Comparison of ENCODE assay signal across 8 cellular contexts in the genomic region with DNA sequence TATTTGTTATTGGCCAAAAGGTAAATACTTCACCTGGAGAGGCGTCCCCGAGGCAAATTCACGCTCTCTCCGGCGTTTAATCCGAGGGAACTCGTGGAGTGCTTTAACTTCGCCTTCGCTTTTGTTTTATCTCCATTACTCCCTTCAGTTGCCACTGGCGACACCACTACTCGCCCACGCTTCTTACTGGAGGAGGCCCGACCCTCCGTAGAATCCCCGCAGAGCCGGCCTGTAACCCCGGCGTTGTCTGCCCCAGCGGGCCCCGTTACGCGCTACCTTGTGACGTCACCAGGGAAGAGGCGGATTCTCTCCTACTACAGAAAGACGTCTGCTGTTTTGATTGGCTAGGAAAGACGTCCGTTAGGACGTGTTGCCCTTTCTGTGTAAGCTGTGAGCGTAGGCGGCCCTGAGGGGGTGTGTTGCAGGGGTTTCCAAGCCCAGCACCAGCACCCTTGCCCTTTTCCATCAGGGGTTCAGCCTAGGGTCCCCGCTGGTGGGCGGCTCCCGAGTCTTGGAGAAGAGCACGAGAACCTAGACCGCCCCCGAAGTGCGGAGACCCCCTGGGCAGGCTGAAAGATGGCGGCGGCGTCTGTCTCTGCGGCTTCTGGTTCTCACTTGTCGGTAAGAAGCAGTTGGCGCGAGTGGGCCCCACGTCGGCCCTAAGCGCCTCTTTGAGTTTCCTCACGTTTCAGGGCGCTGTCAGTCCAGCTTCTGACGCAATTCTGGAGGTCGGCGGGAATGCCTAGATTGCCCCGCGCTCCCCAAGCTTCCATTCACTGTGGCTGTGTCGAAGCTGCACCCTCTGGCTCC. TPM values are rescaled to one million over a fixed set of nuclear protein-coding genes. Genes with fewer than 3 reads are reported as not detected.
DNase-seq lines count a peak whose midpoint lies in the region; ATAC-seq and TF ChIP-seq lines count a peak whose summit lies in the region.

A gene (plus strand): TSS at position 376 of the 810 bp plus-strand sequence. CDS start 201 bp downstream, at position 577.

- H3K4me3 ChIP-seq in PC-3 (ENCODE audit: low read length) (peak within 1 kb of the TSS; percentile 86), mucosa of descending colon (peak within 1 kb of the TSS; percentile 76)

- no peaks in the 10 kb centered on the region for H3K9me2 ChIP-seq in PC-3 (replicated peaks; ENCODE audit: low read length)

- no peaks in the 10 kb centered on the region for H3K9me3 ChIP-seq in PC-3 (ENCODE audit: low read length)
- no peaks in the 10 kb centered on the region for H3K9me3 ChIP-seq in mucosa of descending colon

- 0 out of 2 replicates have a peak, but pooled peaks cover 8% of the 10 kb centered on the region for H4K20me1 ChIP-seq in PC-3 (ENCODE audit: low read length)

- H3K27ac ChIP-seq in PC-3 (ENCODE audit: low read length) (peak within 1 kb of the TSS; percentile 87), epithelial cell of prostate (peak within 1 kb of the TSS; percentile 92)

- H3K36me3 ChIP-seq in PC-3 (ENCODE audit: low read depth, low read length) = peaks cover 8% of the 10 kb centered on the region
- H3K36me3 ChIP-seq in mucosa of descending colon (ENCODE audit: low read depth) = no peaks in the 10 kb centered on the region

- H3K4me1 ChIP-seq in PC-3 (ENCODE audit: insufficient read depth, low read length) (peaks cover 42% of the 10 kb centered on the region), mucosa of descending colon (ENCODE audit: low read depth) (peaks cover 18% of the 10 kb centered on the region)

- TF ChIP-seq RAD21 in Ishikawa (IDR thresholded peaks at IDR 0.05; ENCODE audit: low read depth) = no peak

- ATAC-seq in GM21576 (IDR thresholded peaks at IDR 0.05; ENCODE audit: unreplicated experiment) (peak; percentile 68), PC-3 (peak; percentile 73), mucosa of descending colon (peak; percentile 85)

- CTCF ChIA-PET in PC-3 (lab: Charles Lee) = interaction anchor here (0.6 to 1.1 kb wide), 3 partner anchors 553 to 723 kb away, joined by 3 read pairs; no protein-coding TSS in a partner anchor

- DNase-seq in DMS 273 treated with DMSO at 0.1 percent for 48 hours (lab: John Stamatoyannopoulos, UW) = peak; percentile 84
- DNase-seq in PC-3 = peak; percentile 99
- peak; percentile 87 for DNase-seq in activated T-cell treated with anti-CD3 and anti-CD28 coated beads for 48 hours (ENCODE audit: low read depth)
- peak; percentile 92 for DNase-seq in epithelial cell of prostate (ENCODE audit: low read depth, low spot score)
- DNase-seq in mucosa of descending colon = peak; percentile 92 to 99 (median 94)
- DNase-seq in stimulated activated CD8-positive, alpha-beta memory T cell treated with anti-CD3 and anti-CD28 coated beads, Interleukin-4, amount 100 ng/mL, for 24 hours (ENCODE audit: low read depth) = peak; percentile 91

- H3K79me2 ChIP-seq in PC-3 (ENCODE audit: low read length) = peaks cover 66% of the 10 kb centered on the region

- H3K4me2 ChIP-seq in PC-3 (ENCODE audit: low read length) = peak within 1 kb of the TSS; percentile 97

- peak within 1 kb of the TSS; percentile 94 for H2AFZ ChIP-seq in PC-3 (ENCODE audit: low read length)

- no peak for TF ChIP-seq EP300 in Ishikawa (IDR thresholded peaks at IDR 0.05; ENCODE audit: borderline replicate concordance)

- no peaks in the 10 kb centered on the region for H3K27me3 ChIP-seq in PC-3 (ENCODE audit: low read length)

- H3K9ac ChIP-seq in PC-3 (ENCODE audit: low read length) = peak within 1 kb of the TSS; percentile 89

- intact Hi-C loops in PC-3 (cut with micrococcal nuclease) (loop anchor here (1.0 to 5.0 kb wide), 5 partner anchors 41 to 599 kb away; a partner anchor contains a TSS), mucosa of descending colon (cut with DNase I, micrococcal nuclease) (no loop called here)

- TF ChIP-seq CTCF in PC-3 (conservative IDR thresholded peaks at IDR 0.05; ENCODE audit: low read depth, low read length) (no peak), mucosa of descending colon (IDR thresholded peaks at IDR 0.05) (no peak)

- BruUV-seq in PC-3 (replicated peaks; lab: Mats Ljungman, UMichigan) = TSS peak; percentile 51

- no peaks in the 10 kb centered on the region for H3F3A ChIP-seq in PC-3 (ENCODE audit: low read length, unreplicated experiment)

- POLR2A ChIA-PET in PC-3 (lab: Charles Lee; ENCODE audit: unreplicated experiment) = interaction anchor here (0.5 kb wide), 1 partner anchor 473 kb away, joined by 4 read pairs; no protein-coding TSS in a partner anchor

TF ChIP-seq in Ishikawa, 13 proteins besides CTCF, POLR2A, EP300 and RAD21:
- TF ChIP-seq FOXM1 (IDR thresholded peaks at IDR 0.05; ENCODE audit: borderline replicate concordance, low read depth) = peak; percentile 38; the same call in 1 of the 2 replicates
- peak; percentile 65 for TF ChIP-seq TAF1 (IDR thresholded peaks at IDR 0.05; ENCODE audit: low read depth)
- peak; percentile 1; the same call in 1 of the 2 replicates for TF ChIP-seq ZBTB7A (IDR thresholded peaks at IDR 0.05; ENCODE audit: low read depth)
- no peak for TF ChIP-seq CEBPB (IDR thresholded peaks at IDR 0.05)
- TF ChIP-seq, protein P1, sequence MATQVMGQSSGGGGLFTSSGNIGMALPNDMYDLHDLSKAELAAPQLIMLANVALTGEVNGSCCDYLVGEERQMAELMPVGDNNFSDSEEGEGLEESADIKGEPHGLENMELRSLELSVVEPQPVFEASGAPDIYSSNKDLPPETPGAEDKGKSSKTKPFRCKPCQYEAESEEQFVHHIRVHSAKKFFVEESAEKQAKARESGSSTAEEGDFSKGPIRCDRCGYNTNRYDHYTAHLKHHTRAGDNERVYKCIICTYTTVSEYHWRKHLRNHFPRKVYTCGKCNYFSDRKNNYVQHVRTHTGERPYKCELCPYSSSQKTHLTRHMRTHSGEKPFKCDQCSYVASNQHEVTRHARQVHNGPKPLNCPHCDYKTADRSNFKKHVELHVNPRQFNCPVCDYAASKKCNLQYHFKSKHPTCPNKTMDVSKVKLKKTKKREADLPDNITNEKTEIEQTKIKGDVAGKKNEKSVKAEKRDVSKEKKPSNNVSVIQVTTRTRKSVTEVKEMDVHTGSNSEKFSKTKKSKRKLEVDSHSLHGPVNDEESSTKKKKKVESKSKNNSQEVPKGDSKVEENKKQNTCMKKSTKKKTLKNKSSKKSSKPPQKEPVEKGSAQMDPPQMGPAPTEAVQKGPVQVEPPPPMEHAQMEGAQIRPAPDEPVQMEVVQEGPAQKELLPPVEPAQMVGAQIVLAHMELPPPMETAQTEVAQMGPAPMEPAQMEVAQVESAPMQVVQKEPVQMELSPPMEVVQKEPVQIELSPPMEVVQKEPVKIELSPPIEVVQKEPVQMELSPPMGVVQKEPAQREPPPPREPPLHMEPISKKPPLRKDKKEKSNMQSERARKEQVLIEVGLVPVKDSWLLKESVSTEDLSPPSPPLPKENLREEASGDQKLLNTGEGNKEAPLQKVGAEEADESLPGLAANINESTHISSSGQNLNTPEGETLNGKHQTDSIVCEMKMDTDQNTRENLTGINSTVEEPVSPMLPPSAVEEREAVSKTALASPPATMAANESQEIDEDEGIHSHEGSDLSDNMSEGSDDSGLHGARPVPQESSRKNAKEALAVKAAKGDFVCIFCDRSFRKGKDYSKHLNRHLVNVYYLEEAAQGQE (IDR thresholded peaks at IDR 0.05; ENCODE audit: low read depth) = 0 out of 2 replicates have a peak, but pooled peaks have one; percentile 10
- TF ChIP-seq, protein P2, sequence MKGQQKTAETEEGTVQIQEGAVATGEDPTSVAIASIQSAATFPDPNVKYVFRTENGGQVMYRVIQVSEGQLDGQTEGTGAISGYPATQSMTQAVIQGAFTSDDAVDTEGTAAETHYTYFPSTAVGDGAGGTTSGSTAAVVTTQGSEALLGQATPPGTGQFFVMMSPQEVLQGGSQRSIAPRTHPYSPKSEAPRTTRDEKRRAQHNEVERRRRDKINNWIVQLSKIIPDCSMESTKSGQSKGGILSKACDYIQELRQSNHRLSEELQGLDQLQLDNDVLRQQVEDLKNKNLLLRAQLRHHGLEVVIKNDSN (IDR thresholded peaks at IDR 0.05) = no peak
- peak; percentile 94 for TF ChIP-seq CREB1 (IDR thresholded peaks at IDR 0.05; ENCODE audit: low read depth)
- no peak for TF ChIP-seq NFIC (IDR thresholded peaks at IDR 0.05)
- peak; percentile 85 for TF ChIP-seq YY1 (IDR thresholded peaks at IDR 0.05; ENCODE audit: low read depth)
- TF ChIP-seq EGR1 (IDR thresholded peaks at IDR 0.05) = peak; percentile 96
- no peak for TF ChIP-seq TEAD4 (IDR thresholded peaks at IDR 0.05)
- TF ChIP-seq, protein P3, sequence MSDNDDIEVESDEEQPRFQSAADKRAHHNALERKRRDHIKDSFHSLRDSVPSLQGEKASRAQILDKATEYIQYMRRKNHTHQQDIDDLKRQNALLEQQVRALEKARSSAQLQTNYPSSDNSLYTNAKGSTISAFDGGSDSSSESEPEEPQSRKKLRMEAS (IDR thresholded peaks at IDR 0.05) = peak; percentile 61
- TF ChIP-seq TCF12 (IDR thresholded peaks at IDR 0.05; ENCODE audit: low read depth) = no peak

RNA-seq across cellular contexts. Expression of the gene that starts here (rescaled TPM):
- total RNA-seq in PC-3 (2014; rRNA removed) (36.7 and 38.1 TPM in 2 replicates), mucosa of descending colon (10 to 100 TPM; 29.7 to 35.1 (median 29.9) TPM)

Comparison
In these comparisons a context has a peak if more than half of its experiments do, and no peak if none do; other contexts are left out.
1. Peak in every context shown above with its lines: DNase-seq, ATAC-seq, H3K4me3 ChIP-seq and H3K27ac ChIP-seq.